Comparison of ENCODE assay signal across 1 cellular context in the genomic region with DNA sequence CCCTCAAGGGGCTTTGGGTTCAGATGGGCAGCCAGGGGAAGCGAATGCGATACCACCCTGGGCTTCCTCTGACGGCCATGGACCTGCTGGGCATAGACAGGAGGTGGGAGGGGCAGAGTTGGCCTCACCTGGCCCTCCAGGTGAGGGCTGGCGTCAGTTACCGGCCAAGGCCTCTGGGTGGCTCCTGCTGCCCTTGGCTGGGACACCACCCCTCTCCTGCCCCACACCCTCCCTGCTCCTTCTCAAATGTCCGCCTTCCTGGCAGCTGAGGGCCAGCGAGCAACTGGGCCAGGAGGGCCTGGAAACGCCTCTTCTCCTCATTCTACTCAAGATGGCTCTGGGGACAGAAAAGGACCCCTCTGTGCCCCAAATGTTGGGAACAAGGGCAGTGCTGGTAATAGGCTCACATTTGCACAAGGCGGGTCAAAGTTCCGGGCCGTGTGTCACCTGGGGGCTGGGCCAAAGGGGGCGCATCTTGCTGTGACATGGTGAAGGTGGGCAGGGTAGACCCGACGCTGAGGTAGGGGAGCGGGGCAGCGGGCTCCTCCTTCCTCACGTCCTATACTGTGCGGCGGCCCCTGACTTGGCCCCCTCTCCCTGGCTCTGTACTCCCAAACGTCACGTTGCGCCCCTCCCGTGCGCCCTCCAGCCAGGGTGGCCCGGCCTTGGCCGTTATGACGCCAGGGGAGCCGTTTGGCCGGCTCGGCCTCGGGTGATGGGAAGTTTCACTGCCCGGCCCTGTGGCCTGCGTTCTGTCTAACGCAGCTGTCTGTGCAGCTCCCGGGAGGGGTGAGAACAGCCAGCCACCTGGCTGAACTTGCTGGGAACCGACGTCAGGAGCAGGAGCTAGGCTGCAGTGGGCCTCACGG.
TF ChIP-seq lines count a peak whose summit lies in the region.

No MANE protein-coding gene starts in this region.

TF ChIP-seq in WTC11, 78 proteins besides CTCF, POLR2A, EP300 and RAD21 (continued from another document):
- TF ChIP-seq ZNF671 (CRISPR knock-in tag; IDR thresholded peaks at IDR 0.05) (no peak), ELF4 (CRISPR knock-in tag; IDR thresholded peaks at IDR 0.05; ENCODE audit: low read depth) (no peak), FOXP1 (CRISPR knock-in tag; IDR thresholded peaks at IDR 0.05; ENCODE audit: borderline replicate concordance) (no peak), ZNF232 (CRISPR knock-in tag; IDR thresholded peaks at IDR 0.05) (no peak), KAT7 (CRISPR knock-in tag; IDR thresholded peaks at IDR 0.05; ENCODE audit: borderline replicate concordance) (no peak), PRRX2 (CRISPR knock-in tag; IDR thresholded peaks at IDR 0.05) (no peak)
- TF ChIP-seq, protein P1, sequence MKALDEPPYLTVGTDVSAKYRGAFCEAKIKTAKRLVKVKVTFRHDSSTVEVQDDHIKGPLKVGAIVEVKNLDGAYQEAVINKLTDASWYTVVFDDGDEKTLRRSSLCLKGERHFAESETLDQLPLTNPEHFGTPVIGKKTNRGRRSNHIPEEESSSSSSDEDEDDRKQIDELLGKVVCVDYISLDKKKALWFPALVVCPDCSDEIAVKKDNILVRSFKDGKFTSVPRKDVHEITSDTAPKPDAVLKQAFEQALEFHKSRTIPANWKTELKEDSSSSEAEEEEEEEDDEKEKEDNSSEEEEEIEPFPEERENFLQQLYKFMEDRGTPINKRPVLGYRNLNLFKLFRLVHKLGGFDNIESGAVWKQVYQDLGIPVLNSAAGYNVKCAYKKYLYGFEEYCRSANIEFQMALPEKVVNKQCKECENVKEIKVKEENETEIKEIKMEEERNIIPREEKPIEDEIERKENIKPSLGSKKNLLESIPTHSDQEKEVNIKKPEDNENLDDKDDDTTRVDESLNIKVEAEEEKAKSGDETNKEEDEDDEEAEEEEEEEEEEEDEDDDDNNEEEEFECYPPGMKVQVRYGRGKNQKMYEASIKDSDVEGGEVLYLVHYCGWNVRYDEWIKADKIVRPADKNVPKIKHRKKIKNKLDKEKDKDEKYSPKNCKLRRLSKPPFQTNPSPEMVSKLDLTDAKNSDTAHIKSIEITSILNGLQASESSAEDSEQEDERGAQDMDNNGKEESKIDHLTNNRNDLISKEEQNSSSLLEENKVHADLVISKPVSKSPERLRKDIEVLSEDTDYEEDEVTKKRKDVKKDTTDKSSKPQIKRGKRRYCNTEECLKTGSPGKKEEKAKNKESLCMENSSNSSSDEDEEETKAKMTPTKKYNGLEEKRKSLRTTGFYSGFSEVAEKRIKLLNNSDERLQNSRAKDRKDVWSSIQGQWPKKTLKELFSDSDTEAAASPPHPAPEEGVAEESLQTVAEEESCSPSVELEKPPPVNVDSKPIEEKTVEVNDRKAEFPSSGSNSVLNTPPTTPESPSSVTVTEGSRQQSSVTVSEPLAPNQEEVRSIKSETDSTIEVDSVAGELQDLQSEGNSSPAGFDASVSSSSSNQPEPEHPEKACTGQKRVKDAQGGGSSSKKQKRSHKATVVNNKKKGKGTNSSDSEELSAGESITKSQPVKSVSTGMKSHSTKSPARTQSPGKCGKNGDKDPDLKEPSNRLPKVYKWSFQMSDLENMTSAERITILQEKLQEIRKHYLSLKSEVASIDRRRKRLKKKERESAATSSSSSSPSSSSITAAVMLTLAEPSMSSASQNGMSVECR (CRISPR knock-in tag; IDR thresholded peaks at IDR 0.05; ENCODE audit: borderline replicate concordance): no peak
- TF ChIP-seq, protein P2, sequence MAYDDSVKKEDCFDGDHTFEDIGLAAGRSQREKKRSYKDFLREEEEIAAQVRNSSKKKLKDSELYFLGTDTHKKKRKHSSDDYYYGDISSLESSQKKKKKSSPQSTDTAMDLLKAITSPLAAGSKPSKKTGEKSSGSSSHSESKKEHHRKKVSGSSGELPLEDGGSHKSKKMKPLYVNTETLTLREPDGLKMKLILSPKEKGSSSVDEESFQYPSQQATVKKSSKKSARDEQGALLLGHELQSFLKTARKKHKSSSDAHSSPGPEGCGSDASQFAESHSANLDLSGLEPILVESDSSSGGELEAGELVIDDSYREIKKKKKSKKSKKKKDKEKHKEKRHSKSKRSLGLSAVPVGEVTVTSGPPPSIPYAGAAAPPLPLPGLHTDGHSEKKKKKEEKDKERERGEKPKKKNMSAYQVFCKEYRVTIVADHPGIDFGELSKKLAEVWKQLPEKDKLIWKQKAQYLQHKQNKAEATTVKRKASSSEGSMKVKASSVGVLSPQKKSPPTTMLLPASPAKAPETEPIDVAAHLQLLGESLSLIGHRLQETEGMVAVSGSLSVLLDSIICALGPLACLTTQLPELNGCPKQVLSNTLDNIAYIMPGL (CRISPR knock-in tag; IDR thresholded peaks at IDR 0.05): 0 out of 2 replicates have a peak, but pooled peaks have one; percentile 28
- TF ChIP-seq, protein P3, sequence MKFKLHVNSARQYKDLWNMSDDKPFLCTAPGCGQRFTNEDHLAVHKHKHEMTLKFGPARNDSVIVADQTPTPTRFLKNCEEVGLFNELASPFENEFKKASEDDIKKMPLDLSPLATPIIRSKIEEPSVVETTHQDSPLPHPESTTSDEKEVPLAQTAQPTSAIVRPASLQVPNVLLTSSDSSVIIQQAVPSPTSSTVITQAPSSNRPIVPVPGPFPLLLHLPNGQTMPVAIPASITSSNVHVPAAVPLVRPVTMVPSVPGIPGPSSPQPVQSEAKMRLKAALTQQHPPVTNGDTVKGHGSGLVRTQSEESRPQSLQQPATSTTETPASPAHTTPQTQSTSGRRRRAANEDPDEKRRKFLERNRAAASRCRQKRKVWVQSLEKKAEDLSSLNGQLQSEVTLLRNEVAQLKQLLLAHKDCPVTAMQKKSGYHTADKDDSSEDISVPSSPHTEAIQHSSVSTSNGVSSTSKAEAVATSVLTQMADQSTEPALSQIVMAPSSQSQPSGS (CRISPR knock-in tag; IDR thresholded peaks at IDR 0.05; ENCODE audit: borderline replicate concordance, low read depth): no peak
